Comparison of ENCODE assay signal across 8 cellular contexts in the genomic region with DNA sequence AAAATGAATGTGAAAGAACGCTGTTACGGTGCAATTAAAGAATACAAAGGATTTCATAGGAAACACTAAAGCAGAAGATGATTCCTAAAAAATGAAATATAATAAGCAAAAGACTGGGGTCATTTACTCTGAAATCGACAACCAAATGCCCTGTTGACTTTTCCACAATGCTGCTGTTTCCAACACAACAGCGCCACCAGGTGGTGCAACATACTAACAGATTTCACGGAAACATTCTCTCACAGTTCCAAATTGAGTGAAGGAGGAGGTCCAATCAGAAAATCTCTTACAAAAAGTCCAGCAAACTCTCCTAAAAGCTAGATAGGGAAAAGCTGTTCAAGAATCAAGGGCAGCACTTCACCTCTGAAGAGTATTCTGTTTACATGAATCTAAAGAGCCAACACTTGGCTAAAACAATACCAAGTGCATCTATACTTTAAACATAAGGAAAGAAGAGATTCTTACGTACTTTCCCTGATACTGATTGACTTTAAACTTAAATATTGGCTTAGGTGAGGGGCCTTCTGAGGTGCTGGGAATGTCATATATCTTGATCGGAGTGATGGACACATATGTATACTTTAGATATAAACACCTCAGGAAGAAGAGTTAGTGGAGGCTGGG. TPM values are rescaled to one million over a fixed set of nuclear protein-coding genes. Genes with fewer than 3 reads are reported as not detected.
DNase-seq lines count a peak whose midpoint lies in the region; ATAC-seq and TF ChIP-seq lines count a peak whose summit lies in the region.

No MANE protein-coding gene starts in this region.

- no peaks in the 10 kb centered on the region for H3F3A ChIP-seq in neural cell (ENCODE audit: insufficient read depth, low read length, poor library complexity, severe bottlenecking)

- H3K9me3 ChIP-seq in Peyer's patch: no peaks in the 10 kb centered on the region
- H3K9me3 ChIP-seq in neural cell (ENCODE audit: low read length): no peaks in the 10 kb centered on the region

- peaks cover 0 to 30% (median 0%) of the 10 kb centered on the region in 3 donors for H3K36me3 ChIP-seq in Peyer's patch
- H3K36me3 ChIP-seq in neural cell (ENCODE audit: insufficient read depth, low read length): no peaks in the 10 kb centered on the region

- no peak overlapping the region for H3K9ac ChIP-seq in neural cell (ENCODE audit: low read length)

- no peak overlapping the region for H3K4me2 ChIP-seq in neural cell (ENCODE audit: low read length)

- H3K4me3 ChIP-seq in Peyer's patch (no peak overlapping the region), neural cell (ENCODE audit: low read length) (no peak overlapping the region)

- no peaks in the 10 kb centered on the region for H3K9me2 ChIP-seq in neural cell (ENCODE audit: insufficient read depth, low read length)

- H4K20me1 ChIP-seq in neural cell (ENCODE audit: insufficient read depth): no peaks in the 10 kb centered on the region

- H3K4me1 ChIP-seq in Peyer's patch: no peaks in the 10 kb centered on the region

- peak; percentile 46 for ATAC-seq in stimulated activated naive CD8-positive, alpha-beta T cell treated with anti-CD3 and anti-CD28 coated beads, Interleukin-15, Interleukin-2, amounts not matched to agents 100 U/mL and 50 U/mL, for 24 hours
- ATAC-seq in HG02970 (IDR thresholded peaks at IDR 0.05; ENCODE audit: low FRiP score, unreplicated experiment): no peak

- no peaks in the 10 kb centered on the region for H3K79me2 ChIP-seq in neural cell (replicated peaks; ENCODE audit: insufficient read depth, low read length)

- TF ChIP-seq RAD21 in Ishikawa (IDR thresholded peaks at IDR 0.05; ENCODE audit: low read depth) (peak; percentile 92), neural cell (conservative IDR thresholded peaks at IDR 0.05) (peak; percentile 90)

- TF ChIP-seq CTCF in Peyer's patch (IDR thresholded peaks at IDR 0.05): peak; percentile 59 to 90 (median 84)
- peak; percentile 90 for TF ChIP-seq CTCF in neural cell (IDR thresholded peaks at IDR 0.05; ENCODE audit: poor library complexity, severe bottlenecking)

- no peak for TF ChIP-seq POLR2A in Peyer's patch (IDR thresholded peaks at IDR 0.05)

- H3K27ac ChIP-seq in Peyer's patch (no peak overlapping the region), neural cell (ENCODE audit: low read length) (no peak overlapping the region)

- peak; percentile 6 for DNase-seq in DMS153 treated with DMSO at 0.1 percent for 48 hours (lab: John Stamatoyannopoulos, UW; ENCODE audit: unreplicated experiment)
- DNase-seq in Peyer's patch: peak; percentile 77 to 91 (median 82)
- DNase-seq in activated T-cell treated with anti-CD3 and anti-CD28 coated beads, Interleukin-2, amount 50 U/mL, for 48 hours: peak; percentile 82
- DNase-seq in fibroblast of peridontal ligament (ENCODE audit: extremely low read depth): peak; percentile 93
- peak; percentile 79 for DNase-seq in stimulated activated naive CD8-positive, alpha-beta T cell treated with anti-CD3 and anti-CD28 coated beads, Interleukin-15, Interleukin-2, amounts not matched to agents 100 U/mL and 50 U/mL, for 24 hours

- H3K27me3 ChIP-seq in Peyer's patch (no peaks in the 10 kb centered on the region), neural cell (ENCODE audit: insufficient read depth, low read depth, low read length) (no peaks in the 10 kb centered on the region)

- no peak overlapping the region for H2AFZ ChIP-seq in neural cell (ENCODE audit: low read depth, low read length)

- TF ChIP-seq EP300 in Ishikawa (IDR thresholded peaks at IDR 0.05; ENCODE audit: borderline replicate concordance): no peak
- TF ChIP-seq EP300 in neural cell (conservative IDR thresholded peaks at IDR 0.05; ENCODE audit: poor library complexity, severe bottlenecking): no peak

TF ChIP-seq in Ishikawa, 13 proteins besides CTCF, POLR2A, EP300 and RAD21:
- TF ChIP-seq, protein P1, sequence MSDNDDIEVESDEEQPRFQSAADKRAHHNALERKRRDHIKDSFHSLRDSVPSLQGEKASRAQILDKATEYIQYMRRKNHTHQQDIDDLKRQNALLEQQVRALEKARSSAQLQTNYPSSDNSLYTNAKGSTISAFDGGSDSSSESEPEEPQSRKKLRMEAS (IDR thresholded peaks at IDR 0.05): no peak
- no peak for TF ChIP-seq NFIC (IDR thresholded peaks at IDR 0.05)
- no peak for TF ChIP-seq TCF12 (IDR thresholded peaks at IDR 0.05; ENCODE audit: low read depth)
- no peak for TF ChIP-seq YY1 (IDR thresholded peaks at IDR 0.05; ENCODE audit: low read depth)
- TF ChIP-seq CEBPB (IDR thresholded peaks at IDR 0.05): no peak
- no peak for TF ChIP-seq CREB1 (IDR thresholded peaks at IDR 0.05; ENCODE audit: low read depth)
- TF ChIP-seq TAF1 (IDR thresholded peaks at IDR 0.05; ENCODE audit: low read depth): no peak
- no peak for TF ChIP-seq EGR1 (IDR thresholded peaks at IDR 0.05)
- no peak for TF ChIP-seq TEAD4 (IDR thresholded peaks at IDR 0.05)
- TF ChIP-seq, protein P2, sequence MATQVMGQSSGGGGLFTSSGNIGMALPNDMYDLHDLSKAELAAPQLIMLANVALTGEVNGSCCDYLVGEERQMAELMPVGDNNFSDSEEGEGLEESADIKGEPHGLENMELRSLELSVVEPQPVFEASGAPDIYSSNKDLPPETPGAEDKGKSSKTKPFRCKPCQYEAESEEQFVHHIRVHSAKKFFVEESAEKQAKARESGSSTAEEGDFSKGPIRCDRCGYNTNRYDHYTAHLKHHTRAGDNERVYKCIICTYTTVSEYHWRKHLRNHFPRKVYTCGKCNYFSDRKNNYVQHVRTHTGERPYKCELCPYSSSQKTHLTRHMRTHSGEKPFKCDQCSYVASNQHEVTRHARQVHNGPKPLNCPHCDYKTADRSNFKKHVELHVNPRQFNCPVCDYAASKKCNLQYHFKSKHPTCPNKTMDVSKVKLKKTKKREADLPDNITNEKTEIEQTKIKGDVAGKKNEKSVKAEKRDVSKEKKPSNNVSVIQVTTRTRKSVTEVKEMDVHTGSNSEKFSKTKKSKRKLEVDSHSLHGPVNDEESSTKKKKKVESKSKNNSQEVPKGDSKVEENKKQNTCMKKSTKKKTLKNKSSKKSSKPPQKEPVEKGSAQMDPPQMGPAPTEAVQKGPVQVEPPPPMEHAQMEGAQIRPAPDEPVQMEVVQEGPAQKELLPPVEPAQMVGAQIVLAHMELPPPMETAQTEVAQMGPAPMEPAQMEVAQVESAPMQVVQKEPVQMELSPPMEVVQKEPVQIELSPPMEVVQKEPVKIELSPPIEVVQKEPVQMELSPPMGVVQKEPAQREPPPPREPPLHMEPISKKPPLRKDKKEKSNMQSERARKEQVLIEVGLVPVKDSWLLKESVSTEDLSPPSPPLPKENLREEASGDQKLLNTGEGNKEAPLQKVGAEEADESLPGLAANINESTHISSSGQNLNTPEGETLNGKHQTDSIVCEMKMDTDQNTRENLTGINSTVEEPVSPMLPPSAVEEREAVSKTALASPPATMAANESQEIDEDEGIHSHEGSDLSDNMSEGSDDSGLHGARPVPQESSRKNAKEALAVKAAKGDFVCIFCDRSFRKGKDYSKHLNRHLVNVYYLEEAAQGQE (IDR thresholded peaks at IDR 0.05; ENCODE audit: low read depth): no peak
- no peak for TF ChIP-seq ZBTB7A (IDR thresholded peaks at IDR 0.05; ENCODE audit: low read depth)

TF ChIP-seq in neural cell, 6 proteins besides CTCF, POLR2A, EP300 and RAD21:
- TF ChIP-seq MXI1 (conservative IDR thresholded peaks at IDR 0.05; ENCODE audit: poor library complexity, severe bottlenecking) (no peak), SMC3 (conservative IDR thresholded peaks at IDR 0.05; ENCODE audit: poor library complexity) (peak; percentile 84)

RNA-seq across cellular contexts. Expression of a gene that starts 55.9 kb away (rescaled TPM):
- 10 to 100 TPM; 12.6 to 56.1 (median 21.0) TPM for total RNA-seq in Peyer's patch
- 12.3 and 14.3 TPM in 2 replicates for polyA plus RNA-seq in neural cell
- polyA minus RNA-seq in neural cell: 28.7 and 34.8 TPM in 2 replicates

Comparison
In these comparisons a context has a peak if more than half of its experiments do, and no peak if none do; other contexts are left out.
1. DNase-seq: peak in every context shown above with its lines; median percentile 93 in fibroblast of peridontal ligament; 82 in Peyer's patch; 82 in activated T-cell treated with anti-CD3 and anti-CD28 coated beads, Interleukin-2, amount 50 U/mL, for 48 hours; 79 in stimulated activated naive CD8-positive, alpha-beta T cell treated with anti-CD3 and anti-CD28 coated beads, Interleukin-15, Interleukin-2, amounts not matched to agents 100 U/mL and 50 U/mL, for 24 hours; 6 in DMS153 treated with DMSO at 0.1 percent for 48 hours.